ENCODE assay signal across 17 cellular contexts in the genomic region with DNA sequence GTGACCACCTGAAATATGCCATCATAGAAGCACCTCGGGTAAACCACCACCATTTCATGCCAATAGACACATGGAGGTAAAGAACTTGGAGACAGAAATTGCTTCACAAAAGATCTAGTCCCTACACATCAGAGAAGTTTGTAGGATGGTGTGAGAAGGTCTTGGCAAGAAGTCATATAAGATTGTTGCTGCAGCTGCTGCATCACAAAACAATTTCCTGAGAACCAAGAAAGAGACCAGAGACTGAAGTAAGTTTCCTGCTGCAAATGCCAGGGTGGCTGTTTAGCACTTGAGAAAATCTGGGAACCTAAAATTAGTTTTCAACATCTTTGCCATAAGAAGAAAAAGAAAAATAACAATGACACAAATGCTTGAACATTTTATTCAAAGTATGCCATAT.
"Had no signal": no experiment of that assay in that cellular context is flagged by ENCODE, and none has a peak within 500 bp of the region (broad histone marks: within the 10 kb centered on the region; RNA-seq: fewer than 3 reads in every experiment).

No MANE protein-coding gene starts in this region.

- H3K9me3 ChIP-seq: neutrophil, stomach, thyroid gland had no signal

- H3K9me3 Mint-ChIP-seq: activated naive CD4-positive, alpha-beta T cell treated with anti-CD3 and anti-CD28 coated beads, Interleukin-2, amount 50 U/mL, for 72 hours; activated T-helper 1 cell treated with anti-CD3 and anti-CD28 coated beads, Interleukin-12 subunit alpha, Interleukin-12 subunit beta, Interleukin-2, Interleukin-4 antibody, amounts not matched to agents 30 ng/mL and 10 ng/mL and 1 ng/mL, durations not matched to agents 14 hours and 24 hours and 36 hours; natural killer cell treated with Interleukin-12 subunit alpha and Interleukin-12 subunit beta and Interleukin-15 and Interleukin-18, amount 100 ng/mL, for 72 hours; stimulated activated effector memory CD8-positive, alpha-beta T cell treated with anti-CD3 and anti-CD28 coated beads, Interleukin-12 subunit alpha, Interleukin-12 subunit beta, amount 100 ng/mL, for 72 hours had no signal

- DNase-seq: activated CD4-positive, alpha-beta T cell treated with anti-CD3 and anti-CD28 coated beads for 1 hour; activated CD4-positive, alpha-beta T cell treated with anti-CD3 and anti-CD28 coated beads, Interleukin-2, amount 50 U/mL, for 48 hours; activated gamma-delta T cell treated with Interleukin-2 at 50 U/mL for 16 hours; activated T-cell treated with anti-CD3 and anti-CD28 coated beads for 4 hours; left cardiac atrium; mesenchymal stem cell; stimulated activated CD4-positive, alpha-beta T cell treated with anti-CD3 and anti-CD28 coated beads, Interleukin-4, amount 100 ng/mL, for 24 hours; stomach; SW 1271; thyroid gland; WERI-Rb-1 had no signal

- H3K27ac Mint-ChIP-seq: activated naive CD4-positive, alpha-beta T cell treated with anti-CD3 and anti-CD28 coated beads, Interleukin-2, amount 50 U/mL, for 72 hours; activated T-helper 1 cell treated with anti-CD3 and anti-CD28 coated beads, Interleukin-12 subunit alpha, Interleukin-12 subunit beta, Interleukin-2, Interleukin-4 antibody, amounts not matched to agents 30 ng/mL and 10 ng/mL and 1 ng/mL, durations not matched to agents 14 hours and 24 hours and 36 hours; natural killer cell treated with Interleukin-12 subunit alpha and Interleukin-12 subunit beta and Interleukin-15 and Interleukin-18, amount 100 ng/mL, for 72 hours; stimulated activated effector memory CD8-positive, alpha-beta T cell treated with anti-CD3 and anti-CD28 coated beads, Interleukin-12 subunit alpha, Interleukin-12 subunit beta, amount 100 ng/mL, for 72 hours had no signal

- H3K4me1 ChIP-seq: stomach, thyroid gland had no signal

- H3K4me3 ChIP-seq: stomach, thyroid gland had no signal

- H3K27me3 ChIP-seq: neutrophil, stomach, thyroid gland had no signal

- H3K4me1 Mint-ChIP-seq: stimulated activated effector memory CD8-positive, alpha-beta T cell treated with anti-CD3 and anti-CD28 coated beads, Interleukin-12 subunit alpha, Interleukin-12 subunit beta, amount 100 ng/mL, for 72 hours had no signal

- H3K36me3 ChIP-seq: neutrophil, stomach, thyroid gland, WERI-Rb-1 had no signal

- H3K4me3 Mint-ChIP-seq: activated T-helper 1 cell treated with anti-CD3 and anti-CD28 coated beads, Interleukin-12 subunit alpha, Interleukin-12 subunit beta, Interleukin-2, Interleukin-4 antibody, amounts not matched to agents 30 ng/mL and 10 ng/mL and 1 ng/mL, durations not matched to agents 14 hours and 24 hours and 36 hours; natural killer cell treated with Interleukin-12 subunit alpha and Interleukin-12 subunit beta and Interleukin-15 and Interleukin-18, amount 100 ng/mL, for 72 hours; stimulated activated effector memory CD8-positive, alpha-beta T cell treated with anti-CD3 and anti-CD28 coated beads, Interleukin-12 subunit alpha, Interleukin-12 subunit beta, amount 100 ng/mL, for 72 hours had no signal

- ATAC-seq: activated naive CD4-positive, alpha-beta T cell treated with anti-CD3 and anti-CD28 coated beads, Interleukin-2, amount 50 U/mL, for 72 hours; left cardiac atrium; natural killer cell treated with Interleukin-12 subunit alpha and Interleukin-12 subunit beta and Interleukin-15 and Interleukin-18, amount 100 ng/mL, for 72 hours; sciatic nerve; stimulated activated effector memory CD8-positive, alpha-beta T cell treated with anti-CD3 and anti-CD28 coated beads, Interleukin-12 subunit alpha, Interleukin-12 subunit beta, amount 100 ng/mL, for 72 hours had no signal

- H3K27ac ChIP-seq: neutrophil, stomach, thyroid gland, WERI-Rb-1 had no signal

- H3K36me3 Mint-ChIP-seq: activated naive CD4-positive, alpha-beta T cell treated with anti-CD3 and anti-CD28 coated beads, Interleukin-2, amount 50 U/mL, for 72 hours; natural killer cell treated with Interleukin-12 subunit alpha and Interleukin-12 subunit beta and Interleukin-15 and Interleukin-18, amount 100 ng/mL, for 72 hours; stimulated activated effector memory CD8-positive, alpha-beta T cell treated with anti-CD3 and anti-CD28 coated beads, Interleukin-12 subunit alpha, Interleukin-12 subunit beta, amount 100 ng/mL, for 72 hours had no signal
